32 cellular contexts compared by ENCODE assay signal in the genomic region with DNA sequence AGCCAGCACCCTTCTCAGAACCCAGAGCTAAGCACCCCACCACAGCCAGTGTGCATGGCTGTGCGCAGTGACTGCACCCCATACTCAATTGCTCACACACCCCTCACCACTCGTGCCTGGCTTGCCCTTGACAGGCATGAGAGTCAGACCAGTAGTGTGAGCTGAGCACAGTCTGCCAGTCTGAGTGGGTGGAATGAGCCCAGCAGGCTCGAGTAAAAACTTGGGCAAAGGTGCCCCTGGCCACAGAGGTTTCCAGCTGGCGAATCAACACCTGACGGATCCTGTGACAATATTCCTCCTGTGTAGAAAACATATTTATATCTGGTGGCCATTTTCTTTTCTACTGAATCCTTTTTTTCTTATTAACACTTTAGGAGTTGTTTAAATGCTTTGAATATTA.
"Had no signal": no experiment of that assay in that cellular context is flagged by ENCODE, and none has a peak within 500 bp of the region (broad histone marks: within the 10 kb centered on the region; RNA-seq: fewer than 3 reads in every experiment).

No MANE protein-coding gene starts in this region.

- H3K4me3 ChIP-seq: adrenal gland, ascending aorta, cardiac muscle cell had no signal

- H3K27me3 Mint-ChIP-seq: activated B cell treated with CpG ODN at 0.5 μM for 24 hours; activated CD4-positive, alpha-beta memory T cell treated with anti-CD3 and anti-CD28 coated beads for 36 hours; activated CD4-positive, alpha-beta T cell treated with anti-CD3 and anti-CD28 coated beads, Interleukin-2, amount 10 ng/mL, durations not matched to agents 24 days and 14 days; activated CD8-positive, alpha-beta T cell treated with anti-CD3 and anti-CD28 coated beads for 36 hours; activated naive CD8-positive, alpha-beta T cell treated with anti-CD3 and anti-CD28 coated beads, Interleukin-2, amount 10 ng/mL, durations not matched to agents 7 days and 5 days; activated T-helper 17 cell treated with anti-CD3 and anti-CD28 coated beads, Interleukin-2, amount 50 U/mL, for 72 hours; brain; T-cell; T-helper 17 cell had no signal

- H3K4me1 Mint-ChIP-seq: activated B cell treated with CpG ODN at 0.5 μM for 24 hours; activated CD4-positive, alpha-beta T cell treated with anti-CD3 and anti-CD28 coated beads, Interleukin-2, amount 10 ng/mL, durations not matched to agents 24 days and 14 days; activated naive CD8-positive, alpha-beta T cell treated with anti-CD3 and anti-CD28 coated beads, Interleukin-2, amount 10 ng/mL, durations not matched to agents 7 days and 5 days; activated T-helper 17 cell treated with anti-CD3 and anti-CD28 coated beads, Interleukin-2, amount 50 U/mL, for 72 hours; brain; T-cell; T-helper 17 cell had no signal

- DNase-seq: activated B cell treated with CpG ODN at 0.5 μM for 24 hours; activated CD4-positive, alpha-beta memory T cell treated with anti-CD3 and anti-CD28 coated beads for 36 hours; activated CD4-positive, alpha-beta T cell treated with anti-CD3 and anti-CD28 coated beads for 4 hours; activated CD4-positive, alpha-beta T cell treated with anti-CD3 and anti-CD28 coated beads, Interleukin-2, amount 10 ng/mL, durations not matched to agents 24 days and 14 days; activated CD4-positive, alpha-beta T cell treated with anti-CD3 and anti-CD28 coated beads, Interleukin-2, amount 50 U/mL, for 1 hour; activated CD4-positive, alpha-beta T cell treated with anti-CD3 and anti-CD28 coated beads, Interleukin-2, amount 50 U/mL, for 4 hours; activated CD4-positive, CD25-positive, alpha-beta regulatory T cell treated with anti-CD3 and anti-CD28 coated beads, Interleukin-2, amount 50 U/mL, for 72 hours; activated CD8-positive, alpha-beta memory T cell treated with anti-CD3 and anti-CD28 coated beads, Interleukin-2, amount 50 U/mL, for 4 hours; activated CD8-positive, alpha-beta T cell treated with anti-CD3 and anti-CD28 coated beads for 36 hours; activated effector memory CD4-positive, alpha-beta T cell treated with anti-CD3 and anti-CD28 coated beads, Interleukin-2, amount 50 U/mL, for 16 hours; activated gamma-delta T cell treated with Interleukin-2 at 50 U/mL for 16 hours; activated naive CD4-positive, alpha-beta T cell; activated naive CD4-positive, alpha-beta T cell treated with anti-CD3 and anti-CD28 coated beads for 36 hours; activated naive CD4-positive, alpha-beta T cell treated with anti-CD3 and anti-CD28 coated beads, Interleukin-2, amount 50 U/mL, for 16 hours; activated naive CD8-positive, alpha-beta T cell treated with anti-CD3 and anti-CD28 coated beads, Interleukin-2, amount 10 ng/mL, durations not matched to agents 7 days and 5 days; activated T-cell treated with anti-CD3 and anti-CD28 coated beads for 4 hours; activated T-cell treated with anti-CD3 and anti-CD28 coated beads, Interleukin-2, amount 50 U/mL, for 1 hour; activated T-cell treated with anti-CD3 and anti-CD28 coated beads, Interleukin-2, amount 50 U/mL, for 4 hours; activated T-cell treated with anti-CD3 and anti-CD28 coated beads, Interleukin-2, amount 50 U/mL, for 72 hours; adrenal gland; amniotic stem cell; central memory CD4-positive, alpha-beta T cell; T-cell; T-helper 17 cell; T-helper 9 cell had no signal

- H3K36me3 ChIP-seq: adrenal gland, ascending aorta, cardiac muscle cell had no signal

- H3K27me3 ChIP-seq: adrenal gland, ascending aorta, cardiac muscle cell had no signal

- H3K27ac Mint-ChIP-seq: activated B cell treated with CpG ODN at 0.5 μM for 24 hours; activated CD4-positive, alpha-beta memory T cell treated with anti-CD3 and anti-CD28 coated beads for 36 hours; activated CD4-positive, alpha-beta T cell treated with anti-CD3 and anti-CD28 coated beads, Interleukin-2, amount 10 ng/mL, durations not matched to agents 24 days and 14 days; activated CD8-positive, alpha-beta T cell treated with anti-CD3 and anti-CD28 coated beads for 36 hours; activated naive CD4-positive, alpha-beta T cell treated with anti-CD3 and anti-CD28 coated beads for 36 hours; activated naive CD4-positive, alpha-beta T cell treated with anti-CD3 and anti-CD28 coated beads, Interleukin-2, amount 50 U/mL, for 72 hours; activated naive CD8-positive, alpha-beta T cell treated with anti-CD3 and anti-CD28 coated beads, Interleukin-2, amount 10 ng/mL, durations not matched to agents 7 days and 5 days; activated T-cell treated with anti-CD3 and anti-CD28 coated beads, Interleukin-2, amount 50 U/mL, for 72 hours; activated T-helper 1 cell treated with anti-CD3 and anti-CD28 coated beads, Interleukin-12 subunit alpha, Interleukin-12 subunit beta, Interleukin-2, Interleukin-4 antibody, amounts not matched to agents 30 ng/mL and 10 ng/mL and 1 ng/mL, durations not matched to agents 14 hours and 24 hours and 36 hours; activated T-helper 17 cell treated with anti-CD3 and anti-CD28 coated beads, Interleukin-2, amount 50 U/mL, for 72 hours; brain; T-cell; T-helper 17 cell had no signal

- H3K27ac ChIP-seq: adrenal gland, ascending aorta, cardiac muscle cell, VCaP had no signal

- H3K9me3 Mint-ChIP-seq: activated B cell treated with CpG ODN at 0.5 μM for 24 hours; activated CD4-positive, alpha-beta memory T cell treated with anti-CD3 and anti-CD28 coated beads for 36 hours; activated CD8-positive, alpha-beta T cell treated with anti-CD3 and anti-CD28 coated beads for 36 hours; activated naive CD4-positive, alpha-beta T cell treated with anti-CD3 and anti-CD28 coated beads for 36 hours; activated naive CD4-positive, alpha-beta T cell treated with anti-CD3 and anti-CD28 coated beads, Interleukin-2, amount 50 U/mL, for 72 hours; activated T-cell treated with anti-CD3 and anti-CD28 coated beads, Interleukin-2, amount 50 U/mL, for 4 hours; activated T-cell treated with anti-CD3 and anti-CD28 coated beads, Interleukin-2, amount 50 U/mL, for 72 hours; activated T-helper 1 cell treated with anti-CD3 and anti-CD28 coated beads, Interleukin-12 subunit alpha, Interleukin-12 subunit beta, Interleukin-2, Interleukin-4 antibody, amounts not matched to agents 30 ng/mL and 10 ng/mL and 1 ng/mL, durations not matched to agents 14 hours and 24 hours and 36 hours; T-cell had no signal

- H3K4me3 Mint-ChIP-seq: activated B cell treated with CpG ODN at 0.5 μM for 24 hours; activated CD4-positive, alpha-beta memory T cell treated with anti-CD3 and anti-CD28 coated beads for 36 hours; activated CD4-positive, alpha-beta T cell treated with anti-CD3 and anti-CD28 coated beads, Interleukin-2, amount 10 ng/mL, durations not matched to agents 24 days and 14 days; activated CD8-positive, alpha-beta T cell treated with anti-CD3 and anti-CD28 coated beads for 36 hours; activated naive CD4-positive, alpha-beta T cell treated with anti-CD3 and anti-CD28 coated beads for 36 hours; activated naive CD8-positive, alpha-beta T cell treated with anti-CD3 and anti-CD28 coated beads, Interleukin-2, amount 10 ng/mL, durations not matched to agents 7 days and 5 days; activated T-cell treated with anti-CD3 and anti-CD28 coated beads, Interleukin-2, amount 50 U/mL, for 4 hours; activated T-cell treated with anti-CD3 and anti-CD28 coated beads, Interleukin-2, amount 50 U/mL, for 72 hours; activated T-helper 1 cell treated with anti-CD3 and anti-CD28 coated beads, Interleukin-12 subunit alpha, Interleukin-12 subunit beta, Interleukin-2, Interleukin-4 antibody, amounts not matched to agents 30 ng/mL and 10 ng/mL and 1 ng/mL, durations not matched to agents 14 hours and 24 hours and 36 hours; activated T-helper 17 cell treated with anti-CD3 and anti-CD28 coated beads, Interleukin-2, amount 50 U/mL, for 72 hours; brain; T-cell; T-helper 17 cell had no signal

- ATAC-seq: activated CD8-positive, alpha-beta T cell treated with anti-CD3 and anti-CD28 coated beads for 36 hours; activated naive CD4-positive, alpha-beta T cell treated with anti-CD3 and anti-CD28 coated beads, Interleukin-2, amount 50 U/mL, for 72 hours; activated T-cell treated with anti-CD3 and anti-CD28 coated beads, Interleukin-2, amount 50 U/mL, for 4 hours; activated T-cell treated with anti-CD3 and anti-CD28 coated beads, Interleukin-2, amount 50 U/mL, for 72 hours; activated T-helper 17 cell treated with anti-CD3 and anti-CD28 coated beads, Interleukin-2, amount 50 U/mL, for 72 hours; T-cell; T-helper 17 cell had no signal

- H3K9me3 ChIP-seq: adrenal gland, ascending aorta had no signal

- H3K4me1 ChIP-seq: adrenal gland, ascending aorta had no signal

- H3K36me3 Mint-ChIP-seq: activated CD4-positive, alpha-beta memory T cell treated with anti-CD3 and anti-CD28 coated beads for 36 hours; activated naive CD4-positive, alpha-beta T cell treated with anti-CD3 and anti-CD28 coated beads, Interleukin-2, amount 50 U/mL, for 72 hours; activated naive CD8-positive, alpha-beta T cell treated with anti-CD3 and anti-CD28 coated beads, Interleukin-2, amount 10 ng/mL, durations not matched to agents 7 days and 5 days; brain had no signal
